Comparison of ENCODE assay signal across 1 cellular context in the genomic region with DNA sequence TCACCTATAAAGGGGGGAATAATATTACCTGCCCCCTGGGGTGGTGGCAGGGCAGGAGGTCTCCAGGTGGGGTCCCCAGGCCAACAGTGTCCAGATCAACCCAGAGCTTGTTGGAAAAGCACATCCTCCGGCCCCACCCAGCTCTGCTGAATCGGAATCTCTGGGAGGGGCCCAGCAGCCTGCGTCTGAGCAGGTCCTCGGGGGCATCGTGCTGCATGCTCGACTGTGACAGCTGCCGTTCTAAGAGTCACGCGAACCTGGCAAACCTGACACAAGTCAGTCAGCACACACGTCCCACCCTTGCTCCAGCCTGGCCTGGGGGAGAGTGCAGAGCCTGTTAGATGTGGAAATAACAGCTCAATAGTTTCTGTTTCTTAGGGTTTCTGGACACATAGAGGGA.
TF ChIP-seq lines count a peak whose summit lies in the region.

No MANE protein-coding gene starts in this region.

TF ChIP-seq in GM12878, 131 proteins besides CTCF, POLR2A, EP300 and RAD21 (continued from another document):
- TF ChIP-seq, protein P1, sequence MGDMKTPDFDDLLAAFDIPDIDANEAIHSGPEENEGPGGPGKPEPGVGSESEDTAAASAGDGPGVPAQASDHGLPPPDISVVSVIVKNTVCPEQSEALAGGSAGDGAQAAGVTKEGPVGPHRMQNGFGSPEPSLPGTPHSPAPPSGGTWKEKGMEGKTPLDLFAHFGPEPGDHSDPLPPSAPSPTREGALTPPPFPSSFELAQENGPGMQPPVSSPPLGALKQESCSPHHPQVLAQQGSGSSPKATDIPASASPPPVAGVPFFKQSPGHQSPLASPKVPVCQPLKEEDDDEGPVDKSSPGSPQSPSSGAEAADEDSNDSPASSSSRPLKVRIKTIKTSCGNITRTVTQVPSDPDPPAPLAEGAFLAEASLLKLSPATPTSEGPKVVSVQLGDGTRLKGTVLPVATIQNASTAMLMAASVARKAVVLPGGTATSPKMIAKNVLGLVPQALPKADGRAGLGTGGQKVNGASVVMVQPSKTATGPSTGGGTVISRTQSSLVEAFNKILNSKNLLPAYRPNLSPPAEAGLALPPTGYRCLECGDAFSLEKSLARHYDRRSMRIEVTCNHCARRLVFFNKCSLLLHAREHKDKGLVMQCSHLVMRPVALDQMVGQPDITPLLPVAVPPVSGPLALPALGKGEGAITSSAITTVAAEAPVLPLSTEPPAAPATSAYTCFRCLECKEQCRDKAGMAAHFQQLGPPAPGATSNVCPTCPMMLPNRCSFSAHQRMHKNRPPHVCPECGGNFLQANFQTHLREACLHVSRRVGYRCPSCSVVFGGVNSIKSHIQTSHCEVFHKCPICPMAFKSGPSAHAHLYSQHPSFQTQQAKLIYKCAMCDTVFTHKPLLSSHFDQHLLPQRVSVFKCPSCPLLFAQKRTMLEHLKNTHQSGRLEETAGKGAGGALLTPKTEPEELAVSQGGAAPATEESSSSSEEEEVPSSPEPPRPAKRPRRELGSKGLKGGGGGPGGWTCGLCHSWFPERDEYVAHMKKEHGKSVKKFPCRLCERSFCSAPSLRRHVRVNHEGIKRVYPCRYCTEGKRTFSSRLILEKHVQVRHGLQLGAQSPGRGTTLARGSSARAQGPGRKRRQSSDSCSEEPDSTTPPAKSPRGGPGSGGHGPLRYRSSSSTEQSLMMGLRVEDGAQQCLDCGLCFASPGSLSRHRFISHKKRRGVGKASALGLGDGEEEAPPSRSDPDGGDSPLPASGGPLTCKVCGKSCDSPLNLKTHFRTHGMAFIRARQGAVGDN (IDR thresholded peaks at IDR 0.05), result peak; percentile 77
- no peak for TF ChIP-seq MTA3 (IDR thresholded peaks at IDR 0.05; ENCODE audit: borderline replicate concordance, low read length)
